8 cellular contexts compared by ENCODE assay signal in the genomic region with DNA sequence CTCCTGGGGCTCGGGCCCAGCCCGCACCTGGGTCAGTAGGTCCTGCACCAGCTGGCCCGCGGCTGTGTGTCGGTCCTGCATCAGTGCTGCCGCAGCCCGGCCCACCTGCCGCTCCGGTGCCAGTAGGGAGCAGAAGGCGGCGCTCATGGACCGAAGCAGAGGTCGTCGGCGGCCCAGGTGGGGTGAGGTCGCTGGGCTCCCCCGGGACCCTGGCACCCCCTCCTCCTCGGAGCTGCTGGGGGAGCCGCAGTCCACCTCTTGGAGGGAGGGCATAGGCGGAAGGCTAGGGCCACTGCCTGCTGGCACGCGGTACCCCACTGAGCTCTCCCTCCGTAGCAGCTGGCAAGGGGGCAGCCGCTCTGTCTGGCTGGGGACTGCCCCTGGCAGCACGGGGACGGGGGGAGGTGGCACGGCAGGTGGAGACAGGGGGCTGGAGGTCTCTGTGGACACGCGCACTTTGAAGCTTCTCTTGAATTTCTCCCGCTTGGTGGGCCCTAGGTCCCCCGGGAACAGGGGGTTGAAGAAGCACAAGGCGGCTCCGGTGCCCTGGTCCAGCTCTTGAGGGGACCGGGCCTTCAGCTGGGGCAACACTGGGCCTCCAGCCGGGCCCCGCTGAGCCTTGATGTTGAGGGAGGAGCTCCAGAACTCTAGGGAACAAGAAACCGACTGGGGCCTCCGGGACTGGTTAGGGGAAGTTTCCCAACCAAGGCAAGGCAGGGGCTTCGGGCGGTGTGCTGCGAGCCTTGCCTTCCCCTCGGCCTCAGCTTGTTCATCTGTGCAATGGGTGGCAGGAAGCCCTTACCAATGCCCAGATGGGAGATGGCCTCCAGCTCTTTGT. TPM values are rescaled to one million over a fixed set of nuclear protein-coding genes. Genes with fewer than 3 reads are reported as not detected.
DNase-seq lines count a peak whose midpoint lies in the region; ATAC-seq lines count a peak whose summit lies in the region.
"Had no signal": no experiment of that assay in that cellular context is flagged by ENCODE, and none has a peak within 500 bp of the region (broad histone marks: within the 10 kb centered on the region; RNA-seq: fewer than 3 reads in every experiment).

No MANE protein-coding gene starts in this region.

- no peak overlapping the region for H4K5ac ChIP-seq in mesendoderm (ENCODE audit: low read length)

- H3K4me1 ChIP-seq in GM23248 (ENCODE audit: insufficient read depth) (peaks cover 10% of the 10 kb centered on the region), mesendoderm (ENCODE audit: control insufficient read depth, low read depth, low read length) (peaks cover 2% of the 10 kb centered on the region)

- no peak overlapping the region for H3K27ac Mint-ChIP-seq in activated T-helper 2 cell treated with anti-CD3 and anti-CD28 coated beads, Interferon-gamma antibody, Interleukin-2, Interleukin-4, amounts not matched to agents 10 μg/mL and 5 μg/mL and 100 μg/mL, durations not matched to agents 14 hours and 24 hours and 36 hours

- H2BK15ac ChIP-seq in mesendoderm (replicated peaks; ENCODE audit: low read depth) = no peak overlapping the region

- H3K4me1 Mint-ChIP-seq in activated T-helper 2 cell treated with anti-CD3 and anti-CD28 coated beads, Interferon-gamma antibody, Interleukin-2, Interleukin-4, amounts not matched to agents 10 μg/mL and 5 μg/mL and 100 μg/mL, durations not matched to agents 14 hours and 24 hours and 36 hours (ENCODE audit: low read depth) = peaks cover 16% of the 10 kb centered on the region

- no peak overlapping the region for H2AK5ac ChIP-seq in mesendoderm (ENCODE audit: low read length)

- WGBS in GM23248 (ENCODE audit: low coverage in 1 of 2, low lambda C conversion rate in 2 of 2, missing lambda C conversion rate in 2 of 2), 2 experiments = 50 to 61% methylated on average over 32 of the region's 42 CpGs
- no CpG with 5 or more reads among the region's 42 CpGs for WGBS in mesendoderm (ENCODE audit: extremely low coverage, insufficient coverage, low lambda C conversion rate)

- no peak overlapping the region for H2BK5ac ChIP-seq in mesendoderm (ENCODE audit: low read length)

- no peak overlapping the region for H2BK120ac ChIP-seq in mesendoderm (ENCODE audit: low read depth, low read length)

- no peak overlapping the region for H2AFZ ChIP-seq in GM23248

- H3K36me3 Mint-ChIP-seq in activated T-helper 2 cell treated with anti-CD3 and anti-CD28 coated beads, Interferon-gamma antibody, Interleukin-2, Interleukin-4, amounts not matched to agents 10 μg/mL and 5 μg/mL and 100 μg/mL, durations not matched to agents 14 hours and 24 hours and 36 hours (ENCODE audit: low read depth) = peaks cover 23% of the 10 kb centered on the region

- no peak overlapping the region for H3K18ac ChIP-seq in mesendoderm (ENCODE audit: low read length)

- H3K4ac ChIP-seq in mesendoderm (ENCODE audit: low read depth, low read length) = no peak overlapping the region

- H3K79me2 ChIP-seq in GM23248 (ENCODE audit: insufficient read depth) (peaks cover 39% of the 10 kb centered on the region), mesendoderm (ENCODE audit: control insufficient read depth, insufficient read depth, low read length) (no peaks in the 10 kb centered on the region)

- H3K36me3 ChIP-seq in GM23248 (ENCODE audit: low read depth) = no peaks in the 10 kb centered on the region; the same call in 1 of the 2 replicates
- H3K36me3 ChIP-seq in mesendoderm (ENCODE audit: control insufficient read depth, insufficient read depth, low read length) = no peaks in the 10 kb centered on the region

- no peaks in the 10 kb centered on the region for H3K79me1 ChIP-seq in mesendoderm (ENCODE audit: low read length)

- H3K27ac ChIP-seq in GM23248 (peak overlapping the region; percentile 99), mesendoderm (ENCODE audit: low read depth, low read length) (no peak overlapping the region)

- no peaks in the 10 kb centered on the region for H3K9me3 ChIP-seq in GM23248 (ENCODE audit: low read depth)

- H4K20me1 ChIP-seq in GM23248 (ENCODE audit: insufficient read depth) = no peaks in the 10 kb centered on the region

- H3K4me3 ChIP-seq in GM23248 (peak overlapping the region; percentile 91), mesendoderm (ENCODE audit: low read length) (no peak overlapping the region)

- H3K9me2 ChIP-seq in GM23248 (ENCODE audit: insufficient read depth) = no peaks in the 10 kb centered on the region

- no peak for ATAC-seq in GM21423 (IDR thresholded peaks at IDR 0.05; ENCODE audit: unreplicated experiment)

- no peak for DNase-seq in GM23248
- no peak for DNase-seq in activated T-helper 2 cell treated with anti-CD3 and anti-CD28 coated beads, Interferon-gamma antibody, Interleukin-2, Interleukin-4, amounts not matched to agents 10 μg/mL and 5 μg/mL and 100 μg/mL, durations not matched to agents 14 hours and 24 hours and 36 hours (ENCODE audit: low spot score)
- DNase-seq in mesendoderm = no peak
- DNase-seq in NCI-H2196 (lab: John Stamatoyannopoulos, UW; ENCODE audit: unreplicated experiment) = no peak
- DNase-seq in Ammon's horn (ENCODE audit: low spot score) = no peak
- DNase-seq: amygdala had no signal

- peaks cover 27% of the 10 kb centered on the region for H3F3A ChIP-seq in GM23248 (ENCODE audit: insufficient read depth)

- peak overlapping the region; percentile 21 for H3K4me3 Mint-ChIP-seq in activated T-helper 2 cell treated with anti-CD3 and anti-CD28 coated beads, Interferon-gamma antibody, Interleukin-2, Interleukin-4, amounts not matched to agents 10 μg/mL and 5 μg/mL and 100 μg/mL, durations not matched to agents 14 hours and 24 hours and 36 hours (ENCODE audit: low read depth)

- H3K9ac ChIP-seq in GM23248 (peak overlapping the region; percentile 99), mesendoderm (ENCODE audit: low read length) (no peak overlapping the region)

- H3K27me3 ChIP-seq in GM23248 (replicated peaks; ENCODE audit: insufficient read depth) = no peaks in the 10 kb centered on the region
- H3K27me3 ChIP-seq in mesendoderm (ENCODE audit: insufficient read depth, low read length, poor library complexity) = no peaks in the 10 kb centered on the region

- H3K56ac ChIP-seq in mesendoderm (ENCODE audit: low read length) = peak overlapping the region; percentile 77

- H3K23ac ChIP-seq in mesendoderm (ENCODE audit: low read length) = no peak overlapping the region

- intact Hi-C loops in activated T-helper 2 cell treated with anti-CD3 and anti-CD28 coated beads, Interferon-gamma antibody, Interleukin-2, Interleukin-4, amounts not matched to agents 10 μg/mL and 5 μg/mL and 100 μg/mL, durations not matched to agents 14 hours and 24 hours and 36 hours (cut with micrococcal nuclease) = no loop called here

- H3K27me3 Mint-ChIP-seq in activated T-helper 2 cell treated with anti-CD3 and anti-CD28 coated beads, Interferon-gamma antibody, Interleukin-2, Interleukin-4, amounts not matched to agents 10 μg/mL and 5 μg/mL and 100 μg/mL, durations not matched to agents 14 hours and 24 hours and 36 hours (ENCODE audit: low read depth) = peaks cover 1% of the 10 kb centered on the region

- H3K9me3 Mint-ChIP-seq in activated T-helper 2 cell treated with anti-CD3 and anti-CD28 coated beads, Interferon-gamma antibody, Interleukin-2, Interleukin-4, amounts not matched to agents 10 μg/mL and 5 μg/mL and 100 μg/mL, durations not matched to agents 14 hours and 24 hours and 36 hours = no peaks in the 10 kb centered on the region

- H3K4me2 ChIP-seq in GM23248 (ENCODE audit: unreplicated experiment) (peak overlapping the region; percentile 92), mesendoderm (ENCODE audit: low read length) (no peak overlapping the region)

- in situ Hi-C loops in GM23248 (cut with MboI) = no loop called here

- H4K8ac ChIP-seq in mesendoderm (ENCODE audit: low read depth, low read length) = no peak overlapping the region

RNA-seq across cellular contexts. Expression of gene RIN1, which starts 1.4 kb away (rescaled TPM):
- 37.7 and 44.0 TPM in 2 replicates for total RNA-seq in GM23248 (2014; rRNA removed; shearing (Covaris generic))
- 16.8 and 19.1 TPM in 2 replicates for polyA plus RNA-seq in GM23248 (2016; fragmentation: Nextera tagmentation; extraction: Ambion mirVana)
- 1.5 and 1.6 TPM in 2 replicates for total RNA-seq in activated T-helper 2 cell treated with anti-CD3 and anti-CD28 coated beads, Interferon-gamma antibody, Interleukin-2, Interleukin-4, amounts not matched to agents 10 μg/mL and 5 μg/mL and 100 μg/mL, durations not matched to agents 14 hours and 24 hours and 36 hours
- polyA plus RNA-seq in mesendoderm (2013, experiment 1 of 2) = 2.2 TPM
- 1.8 TPM for polyA plus RNA-seq in mesendoderm (2013, experiment 2 of 2)

RNA-seq across cellular contexts. Expression of gene BRMS1, which starts 10.1 kb away (rescaled TPM):
- 48.7 and 65.9 TPM in 2 replicates for total RNA-seq in GM23248 (2014; rRNA removed; shearing (Covaris generic))
- polyA plus RNA-seq in GM23248 (2016; fragmentation: Nextera tagmentation; extraction: Ambion mirVana) = 45.9 and 46.2 TPM in 2 replicates
- total RNA-seq in activated T-helper 2 cell treated with anti-CD3 and anti-CD28 coated beads, Interferon-gamma antibody, Interleukin-2, Interleukin-4, amounts not matched to agents 10 μg/mL and 5 μg/mL and 100 μg/mL, durations not matched to agents 14 hours and 24 hours and 36 hours = 45.1 and 46.0 TPM in 2 replicates
- 45.3 TPM for polyA plus RNA-seq in mesendoderm (2013, experiment 1 of 2)
- 44.6 TPM for polyA plus RNA-seq in mesendoderm (2013, experiment 2 of 2)

RNA-seq across cellular contexts. Expression of gene B4GAT1, which starts 12.6 kb away (rescaled TPM):
- total RNA-seq in GM23248 (2014; rRNA removed; shearing (Covaris generic)) = 32.0 and 45.3 TPM in 2 replicates
- polyA plus RNA-seq in GM23248 (2016; fragmentation: Nextera tagmentation; extraction: Ambion mirVana) = 23.9 and 26.0 TPM in 2 replicates
- total RNA-seq in activated T-helper 2 cell treated with anti-CD3 and anti-CD28 coated beads, Interferon-gamma antibody, Interleukin-2, Interleukin-4, amounts not matched to agents 10 μg/mL and 5 μg/mL and 100 μg/mL, durations not matched to agents 14 hours and 24 hours and 36 hours = 10.5 and 11.0 TPM in 2 replicates
- polyA plus RNA-seq in mesendoderm (2013, experiment 1 of 2) = 10.0 TPM
- polyA plus RNA-seq in mesendoderm (2013, experiment 2 of 2) = 10.3 TPM

RNA-seq across cellular contexts. Expression of gene CD248, which starts 18.0 kb away (rescaled TPM):
- total RNA-seq in GM23248 (2014; rRNA removed; shearing (Covaris generic)) = 212 and 230 TPM in 2 replicates
- 616 and 629 TPM in 2 replicates for polyA plus RNA-seq in GM23248 (2016; fragmentation: Nextera tagmentation; extraction: Ambion mirVana)
- not detected in 2 replicates for total RNA-seq in activated T-helper 2 cell treated with anti-CD3 and anti-CD28 coated beads, Interferon-gamma antibody, Interleukin-2, Interleukin-4, amounts not matched to agents 10 μg/mL and 5 μg/mL and 100 μg/mL, durations not matched to agents 14 hours and 24 hours and 36 hours
- polyA plus RNA-seq in mesendoderm (2013, experiment 1 of 2) = 3.0 TPM
- 3.4 TPM for polyA plus RNA-seq in mesendoderm (2013, experiment 2 of 2)
- total RNA-seq: M059J had no signal

RNA-seq across cellular contexts. Expression of gene SLC29A2, which starts 36.7 kb away (rescaled TPM):
- total RNA-seq in GM23248 (2014; rRNA removed; shearing (Covaris generic)) = not detected in 2 replicates
- polyA plus RNA-seq in GM23248 (2016; fragmentation: Nextera tagmentation; extraction: Ambion mirVana) = not detected in 2 replicates
- total RNA-seq in activated T-helper 2 cell treated with anti-CD3 and anti-CD28 coated beads, Interferon-gamma antibody, Interleukin-2, Interleukin-4, amounts not matched to agents 10 μg/mL and 5 μg/mL and 100 μg/mL, durations not matched to agents 14 hours and 24 hours and 36 hours = 18.7 and 19.1 TPM in 2 replicates
- polyA plus RNA-seq in mesendoderm (2013, experiment 1 of 2) = 28.3 TPM
- 29.0 TPM for polyA plus RNA-seq in mesendoderm (2013, experiment 2 of 2)

Comparison
In these comparisons a context has a peak if more than half of its experiments do, and no peak if none do; other contexts are left out.
1. RNA of gene RIN1, which starts 1.4 kb away (total RNA-seq): 37.7 to 44.0 TPM in GM23248; 1.5 to 1.6 TPM in activated T-helper 2 cell treated with anti-CD3 and anti-CD28 coated beads, Interferon-gamma antibody, Interleukin-2, Interleukin-4, amounts not matched to agents 10 μg/mL and 5 μg/mL and 100 μg/mL, durations not matched to agents 14 hours and 24 hours and 36 hours; every median in the first group is over 10 times any median in the second.